Comparison of ENCODE assay signal across 34 cellular contexts in genomic region chr4:177369372-177369771, GRCh38. TPM values are rescaled to one million over a fixed set of nuclear protein-coding genes. Genes with fewer than 3 reads are reported as not detected.
DNase-seq lines count a peak whose midpoint lies in the region; ATAC-seq, FAIRE-seq and TF ChIP-seq lines count a peak whose summit lies in the region.
"Had no signal": no experiment of that assay in that cellular context is flagged by ENCODE, and none has a peak within 500 bp of the region (broad histone marks: within the 10 kb centered on the region; RNA-seq: fewer than 3 reads in every experiment).

No MANE protein-coding gene starts in this region.

- no peak for TF ChIP-seq CTCF in AG04450 (IDR thresholded peaks at IDR 0.05; ENCODE audit: low read depth, low read length)
- no peak for TF ChIP-seq CTCF in CD4-positive, alpha-beta T cell (IDR thresholded peaks at IDR 0.05)

- CTCF ChIA-PET in AG04450 (lab: Charles Lee) = interaction anchor here (0.5 kb wide), 1 partner anchor 253 kb away, joined by 5 read pairs; no protein-coding TSS in a partner anchor
- CTCF ChIA-PET in CD4-positive, alpha-beta T cell (lab: Charles Lee) = no interaction called here

- no peak overlapping the region for H3K27ac Mint-ChIP-seq in CD4-positive, alpha-beta T cell
- H3K27ac Mint-ChIP-seq: activated CD4-positive, alpha-beta memory T cell treated with anti-CD3 and anti-CD28 coated beads for 36 hours; activated naive CD8-positive, alpha-beta T cell treated with anti-CD3 and anti-CD28 coated beads for 36 hours; activated T-helper 17 cell treated with anti-CD3 and anti-CD28 coated beads, Interleukin-2, amount 50 U/mL, for 72 hours; brain; naive thymus-derived CD4-positive, alpha-beta T cell; T-cell had no signal

- no peak for TF ChIP-seq POLR2A in H54 (IDR thresholded peaks at IDR 0.05; ENCODE audit: low read depth, low read length)

- no peaks in the 10 kb centered on the region; the same call in 1 of the 2 replicates for H3K9me3 ChIP-seq in AG04450 (ENCODE audit: control insufficient read depth, insufficient read depth, low read length)
- H3K9me3 ChIP-seq in CD4-positive, alpha-beta T cell (ENCODE audit: control insufficient read depth, low read length) = no peaks in the 10 kb centered on the region
- H3K9me3 ChIP-seq: BLaER1, Caco-2, HAP-1, SJCRH30, transverse colon had no signal

- DNase-seq in AG04450 (ENCODE audit: low read depth, low spot score) = peak; percentile 60
- peak; percentile 28 for DNase-seq in HTR-8/SVneo (ENCODE audit: insufficient read length, low spot score)
- peak; percentile 74 for DNase-seq in astrocyte of the hippocampus (ENCODE audit: low read depth, low spot score)
- peak; percentile 67 for DNase-seq in hepatic stellate cell (ENCODE audit: low spot score)
- no peak for DNase-seq in activated CD4-positive, alpha-beta T cell treated with anti-CD3 and anti-CD28 coated beads, Interleukin-2, amount 50 U/mL, for 48 hours
- no peak for DNase-seq in CD1c-positive myeloid dendritic cell (ENCODE audit: extremely low spot score)
- no peak for DNase-seq in CD4-positive, alpha-beta T cell
- DNase-seq in H54 (ENCODE audit: insufficient read length, low spot score) = no peak
- DNase-seq: activated CD4-positive, alpha-beta memory T cell treated with anti-CD3 and anti-CD28 coated beads for 36 hours; activated CD8-positive, alpha-beta memory T cell treated with anti-CD3 and anti-CD28 coated beads, Interleukin-2, amount 50 U/mL, for 48 hours; activated naive CD8-positive, alpha-beta T cell treated with anti-CD3 and anti-CD28 coated beads for 36 hours; Caco-2; DMS79; effector memory CD4-positive, alpha-beta T cell; hypothalamus; KBM-7; kidney; midbrain; MM.1S; naive thymus-derived CD4-positive, alpha-beta T cell; NCI-H1417; NCI-H2081; NCI-H345; NCI-H748 treated with DMSO at 0.1 percent for 48 hours; occipital lobe; SJCRH30; T-cell; transverse colon had no signal

- H3K4me3 Mint-ChIP-seq in CD4-positive, alpha-beta T cell = no peak overlapping the region
- H3K4me3 Mint-ChIP-seq: activated CD4-positive, alpha-beta memory T cell treated with anti-CD3 and anti-CD28 coated beads for 36 hours; activated naive CD8-positive, alpha-beta T cell treated with anti-CD3 and anti-CD28 coated beads for 36 hours; activated T-helper 17 cell treated with anti-CD3 and anti-CD28 coated beads, Interleukin-2, amount 50 U/mL, for 72 hours; brain; naive thymus-derived CD4-positive, alpha-beta T cell; T-cell had no signal

- no peaks in the 10 kb centered on the region for H3K36me3 Mint-ChIP-seq in CD4-positive, alpha-beta T cell (ENCODE audit: low read depth)
- H3K36me3 Mint-ChIP-seq: T-cell had no signal

- no peak overlapping the region for H3K27ac ChIP-seq in AG04450 (ENCODE audit: low read depth, low read length)
- H3K27ac ChIP-seq in CD4-positive, alpha-beta T cell (ENCODE audit: low read depth, low read length) = no peak overlapping the region
- H3K27ac ChIP-seq: BLaER1, SJCRH30, transverse colon had no signal

- no peaks in the 10 kb centered on the region for H3K27me3 ChIP-seq in AG04450 (ENCODE audit: control insufficient read depth, insufficient read depth, low read length)
- no peaks in the 10 kb centered on the region for H3K27me3 ChIP-seq in CD4-positive, alpha-beta T cell (ENCODE audit: control insufficient read depth, insufficient read depth, low read length)
- H3K27me3 ChIP-seq: BLaER1, SJCRH30, transverse colon had no signal

- POLR2A ChIA-PET in AG04450 (lab: Yijun Ruan, JAX) = no interaction called here
- POLR2A ChIA-PET in CD4-positive, alpha-beta T cell (lab: Charles Lee) = no interaction called here

- intact Hi-C loops in CD4-positive, alpha-beta T cell (cut with DNase I, micrococcal nuclease) = loop anchor here in 1 of 2 experiments (5.0 kb wide), 1 partner anchor 178 kb away; no protein-coding TSS in a partner anchor

- peak; percentile 81 for FAIRE-seq in HTR-8/SVneo (lab: Jason Lieb, UNC)
- no peak for FAIRE-seq in H54 (lab: Jason Lieb, UNC)
- FAIRE-seq: A204.1, kidney had no signal

- no peak for ATAC-seq in CD4-positive, alpha-beta T cell (ENCODE audit: poor library complexity)
- ATAC-seq: activated CD4-positive, CD25-positive, alpha-beta regulatory T cell treated with anti-CD3 and anti-CD28 coated beads, Interleukin-2, amount 50 U/mL, for 24 hours; activated T-helper 17 cell treated with anti-CD3 and anti-CD28 coated beads, Interleukin-2, amount 50 U/mL, for 72 hours; naive thymus-derived CD4-positive, alpha-beta T cell; T-cell had no signal

- H3K4me3 ChIP-seq in AG04450 (ENCODE audit: low read depth, low read length) = no peak overlapping the region
- H3K4me3 ChIP-seq: BLaER1, HAP-1, SJCRH30, transverse colon had no signal

- no peaks in the 10 kb centered on the region for H3K4me1 Mint-ChIP-seq in CD4-positive, alpha-beta T cell (ENCODE audit: low read depth)
- H3K4me1 Mint-ChIP-seq: activated T-helper 17 cell treated with anti-CD3 and anti-CD28 coated beads, Interleukin-2, amount 50 U/mL, for 72 hours had no signal

- H3K9me3 Mint-ChIP-seq in CD4-positive, alpha-beta T cell = no peaks in the 10 kb centered on the region
- H3K9me3 Mint-ChIP-seq: activated CD4-positive, alpha-beta memory T cell treated with anti-CD3 and anti-CD28 coated beads for 36 hours; activated naive CD8-positive, alpha-beta T cell treated with anti-CD3 and anti-CD28 coated beads for 36 hours; activated T-helper 17 cell treated with anti-CD3 and anti-CD28 coated beads, Interleukin-2, amount 50 U/mL, for 72 hours had no signal

- no peaks in the 10 kb centered on the region for H3K27me3 Mint-ChIP-seq in CD4-positive, alpha-beta T cell
- H3K27me3 Mint-ChIP-seq: activated CD4-positive, alpha-beta memory T cell treated with anti-CD3 and anti-CD28 coated beads for 36 hours; activated naive CD8-positive, alpha-beta T cell treated with anti-CD3 and anti-CD28 coated beads for 36 hours; activated T-helper 17 cell treated with anti-CD3 and anti-CD28 coated beads, Interleukin-2, amount 50 U/mL, for 72 hours had no signal

RNA-seq across cellular contexts. Expression of gene NEIL3, which starts 59.7 kb away (rescaled TPM):
- 2.1 and 3.7 TPM in 2 replicates for polyA plus RNA-seq in AG04450 (2011; rRNA removed)
- 3.4 and 6.9 TPM in 2 replicates for polyA minus RNA-seq in AG04450 (2011; rRNA and poly(A)+ RNA removed)
- under 1 TPM; 0.22 to 0.25 TPM for total RNA-seq in CD4-positive, alpha-beta T cell
- polyA plus RNA-seq: naive thymus-derived CD4-positive, alpha-beta T cell had no signal

Comparison
In these comparisons a context has a peak if more than half of its experiments do, and no peak if none do; other contexts are left out.
1. DNase-seq: peak in AG04450 (single experiment), HTR-8/SVneo (single experiment), astrocyte of the hippocampus (single experiment) and hepatic stellate cell (single experiment); none in activated CD4-positive, alpha-beta T cell treated with anti-CD3 and anti-CD28 coated beads, Interleukin-2, amount 50 U/mL, for 48 hours (0 of 2), CD1c-positive myeloid dendritic cell (single experiment), CD4-positive, alpha-beta T cell (0 of 10) and H54 (single experiment).